Comparison of ENCODE assay signal across 8 cellular contexts in the genomic region with DNA sequence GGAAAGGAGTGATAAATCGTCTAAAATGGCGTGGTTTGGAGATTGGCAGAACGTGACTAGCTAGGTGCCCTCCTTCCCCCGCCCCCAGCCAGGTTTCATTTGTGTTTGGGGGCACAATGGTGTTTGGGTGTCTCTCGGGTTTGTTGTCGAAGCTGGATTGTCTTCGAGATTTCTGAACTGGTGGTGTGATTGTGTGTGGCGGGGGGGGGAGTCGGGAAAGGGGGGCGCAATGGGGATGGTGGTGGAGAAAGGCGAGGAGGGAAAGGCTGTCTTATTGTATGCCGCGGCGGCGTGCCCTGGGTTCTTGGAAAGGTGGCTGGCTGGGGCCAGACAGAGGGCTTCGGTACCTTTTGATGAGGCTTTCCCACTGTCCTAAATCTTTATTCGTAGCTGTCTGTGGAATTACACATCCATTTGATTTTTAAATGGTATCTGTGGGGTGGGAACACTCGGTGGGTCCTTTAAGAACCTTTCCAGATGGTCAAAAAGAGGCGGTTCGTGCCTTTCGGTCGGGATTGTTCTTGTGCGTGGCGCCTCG. TPM values are rescaled to one million over a fixed set of nuclear protein-coding genes. Genes with fewer than 3 reads are reported as not detected.
DNase-seq lines count a peak whose midpoint lies in the region; ATAC-seq and TF ChIP-seq lines count a peak whose summit lies in the region.

No MANE protein-coding gene starts in this region.

- no peak for TF ChIP-seq CTCF in CD8-positive, alpha-beta T cell (IDR thresholded peaks at IDR 0.05)
- TF ChIP-seq CTCF in HFF-Myc (IDR thresholded peaks at IDR 0.05; ENCODE audit: low read depth, low read length, missing control alignments) (no peak), PC-3 (conservative IDR thresholded peaks at IDR 0.05; ENCODE audit: low read depth, low read length) (no peak), lower lobe of right lung (IDR thresholded peaks at IDR 0.05) (no peak), tibial nerve (IDR thresholded peaks at IDR 0.05) (no peak)

- H3K4me2 ChIP-seq in PC-3 (ENCODE audit: low read length): peak overlapping the region; percentile 96

- no peaks in the 10 kb centered on the region for H3F3A ChIP-seq in PC-3 (ENCODE audit: low read length, unreplicated experiment)

- H3K27ac Mint-ChIP-seq in CD8-positive, alpha-beta T cell: peak overlapping the region; percentile 22

- no peaks in the 10 kb centered on the region for H3K9me3 Mint-ChIP-seq in CD8-positive, alpha-beta T cell

- TF ChIP-seq EP300 in tibial nerve (IDR thresholded peaks at IDR 0.05): no peak

- POLR2A ChIA-PET in CD8-positive, alpha-beta T cell (lab: Charles Lee): no interaction called here
- POLR2A ChIA-PET in PC-3 (lab: Charles Lee; ENCODE audit: unreplicated experiment): no interaction called here

- H2AFZ ChIP-seq in PC-3 (ENCODE audit: low read length): peak overlapping the region; percentile 94

- no peak overlapping the region for H3K27ac ChIP-seq in CD8-positive, alpha-beta T cell (ENCODE audit: low read depth, low read length)
- H3K27ac ChIP-seq in PC-3 (ENCODE audit: low read length) (peak overlapping the region; percentile 96), duodenal mucosa (ENCODE audit: low read depth, low read length) (peak overlapping the region; percentile 91), lower lobe of right lung (peak overlapping the region; percentile 94), tibial nerve (peak overlapping the region; percentile 92 to 100 (median 96))

- ATAC-seq in CD8-positive, alpha-beta T cell: no peak
- 0 out of 2 replicates have a peak, but pooled peaks have one; percentile 1 for ATAC-seq in PC-3
- peak in 1 of 2 donors; percentile 28 for ATAC-seq in lower lobe of right lung
- ATAC-seq in HG03469 (IDR thresholded peaks at IDR 0.05; ENCODE audit: unreplicated experiment): no peak
- ATAC-seq in HG02973 (IDR thresholded peaks at IDR 0.05; ENCODE audit: unreplicated experiment): no peak

- no peaks in the 10 kb centered on the region for H3K9me3 ChIP-seq in CD8-positive, alpha-beta T cell (ENCODE audit: low read length)
- no peaks in the 10 kb centered on the region for H3K9me3 ChIP-seq in PC-3 (ENCODE audit: low read length)
- no peaks in the 10 kb centered on the region for H3K9me3 ChIP-seq in duodenal mucosa (ENCODE audit: control insufficient read depth in 1 of 2, low read length in 2 of 2)
- H3K9me3 ChIP-seq in lower lobe of right lung: no peaks in the 10 kb centered on the region
- no peaks in the 10 kb centered on the region for H3K9me3 ChIP-seq in tibial nerve

- H3K36me3 Mint-ChIP-seq in CD8-positive, alpha-beta T cell: no peaks in the 10 kb centered on the region

- no peaks in the 10 kb centered on the region for H3K36me3 ChIP-seq in CD8-positive, alpha-beta T cell (ENCODE audit: insufficient read depth, low read length)
- H3K36me3 ChIP-seq in PC-3 (ENCODE audit: low read depth, low read length) (no peaks in the 10 kb centered on the region), duodenal mucosa (ENCODE audit: control insufficient read depth in 1 of 2, insufficient read depth in 2 of 2, low read length in 2 of 2) (peaks cover 0 to 2% of the 10 kb centered on the region in 2 donors), lower lobe of right lung (no peaks in the 10 kb centered on the region), tibial nerve (no peaks in the 10 kb centered on the region)

- no peaks in the 10 kb centered on the region for H3K9me2 ChIP-seq in PC-3 (replicated peaks; ENCODE audit: low read length)

- H3K27me3 Mint-ChIP-seq in CD8-positive, alpha-beta T cell (ENCODE audit: low read depth): peaks cover 32% of the 10 kb centered on the region

- peak overlapping the region; percentile 100 for H3K9ac ChIP-seq in PC-3 (ENCODE audit: low read length)
- H3K9ac ChIP-seq in duodenal mucosa (ENCODE audit: low read depth in 1 of 2, low read length in 2 of 2): peak overlapping the region; percentile 96 to 98

- peaks cover 12% of the 10 kb centered on the region; the same call in 1 of the 2 replicates for H4K20me1 ChIP-seq in PC-3 (ENCODE audit: low read length)

- no peak overlapping the region for H3K4me3 Mint-ChIP-seq in CD8-positive, alpha-beta T cell

- no peak for TF ChIP-seq POLR2A in tibial nerve (IDR thresholded peaks at IDR 0.05)

- BruUV-seq in PC-3 (replicated peaks; lab: Mats Ljungman, UMichigan): TSS peak; percentile 97

- peaks cover 59% of the 10 kb centered on the region for H3K79me2 ChIP-seq in PC-3 (ENCODE audit: low read length)

- H3K27me3 ChIP-seq in CD8-positive, alpha-beta T cell (ENCODE audit: insufficient read depth, low read length): peaks cover 39% of the 10 kb centered on the region
- H3K27me3 ChIP-seq in PC-3 (ENCODE audit: low read length) (no peaks in the 10 kb centered on the region), duodenal mucosa (ENCODE audit: control insufficient read depth in 1 of 2, insufficient read depth in 2 of 2, low read length in 2 of 2) (peaks cover 0 to 5% of the 10 kb centered on the region in 2 donors), lower lobe of right lung (ENCODE audit: low read depth) (peaks cover 10% of the 10 kb centered on the region), tibial nerve (no peaks in the 10 kb centered on the region)

- 0 to 1% methylated on average over 18 to 24 of the region's 25 CpGs for WGBS in tibial nerve, 2 donors

- no peak for DNase-seq in CD8-positive, alpha-beta T cell
- DNase-seq in HFF-Myc (ENCODE audit: extremely low read depth, low read depth) (no peak), PC-3 (peak; percentile 15), lower lobe of right lung (peak; percentile 56), tibial nerve (ENCODE audit: low spot score in 2 of 2) (peak; percentile 47 to 63)

- peaks cover 5% of the 10 kb centered on the region for H3K4me1 Mint-ChIP-seq in CD8-positive, alpha-beta T cell (ENCODE audit: low read depth)

- peaks cover 41% of the 10 kb centered on the region for H3K4me1 ChIP-seq in CD8-positive, alpha-beta T cell (ENCODE audit: insufficient read depth, low read length)
- H3K4me1 ChIP-seq in PC-3 (ENCODE audit: insufficient read depth, low read length): peaks cover 9% of the 10 kb centered on the region
- peaks cover 7 to 17% of the 10 kb centered on the region in 2 donors for H3K4me1 ChIP-seq in duodenal mucosa (ENCODE audit: control insufficient read depth in 1 of 2, insufficient read depth in 2 of 2, low read length in 2 of 2)
- peaks cover 36% of the 10 kb centered on the region for H3K4me1 ChIP-seq in lower lobe of right lung
- peaks cover 0 to 30% (median 8%) of the 10 kb centered on the region in 4 donors for H3K4me1 ChIP-seq in tibial nerve

- CTCF ChIA-PET in CD8-positive, alpha-beta T cell (lab: Charles Lee): interaction anchor here (0.9 to 2.9 kb wide), 4 partner anchors 9 to 1679 kb away, joined by 3 to 15 read pairs (median 3); no protein-coding TSS in a partner anchor
- CTCF ChIA-PET in PC-3 (lab: Charles Lee): interaction anchor here (0.5 to 1.2 kb wide), 8 partner anchors 21 to 1299 kb away, joined by 3 to 8 read pairs (median 3); no protein-coding TSS in a partner anchor

- intact Hi-C loops in CD8-positive, alpha-beta T cell (cut with DNase I, micrococcal nuclease): loop anchor here (2.0 to 5.0 kb wide), 3 partner anchors 113 to 1771 kb away; partner anchors contain the start of genes FAM229B (in 1 of the 2), HDAC2 (in 1 of the 2) and TUBE1 (in 1 of the 2)
- intact Hi-C loops in PC-3 (cut with micrococcal nuclease) (loop anchor here (1.0 to 10.0 kb wide), 10 partner anchors 293 to 1078 kb away; no protein-coding TSS in a partner anchor), lower lobe of right lung (cut with DNase I) (loop anchor here (5.0 kb wide), 1 partner anchor 551 kb away; no protein-coding TSS in a partner anchor)

- peak overlapping the region; percentile 46 for H3K4me3 ChIP-seq in CD8-positive, alpha-beta T cell (ENCODE audit: low read depth, low read length)
- H3K4me3 ChIP-seq in HFF-Myc (replicated peaks; ENCODE audit: low read depth, low read length) (peak overlapping the region; percentile 69), PC-3 (ENCODE audit: low read length) (peak overlapping the region; percentile 100), duodenal mucosa (ENCODE audit: low read depth in 1 of 2, low read length in 2 of 2) (peak overlapping the region; percentile 95 to 97), lower lobe of right lung (peak overlapping the region; percentile 82), tibial nerve (peak overlapping the region; percentile 64 to 87 (median 72))

RNA-seq across cellular contexts. Expression of gene MARCKS, which starts 1.0 kb away (rescaled TPM):
- total RNA-seq in CD8-positive, alpha-beta T cell: under 1 TPM; 0.35 to 0.50 TPM
- total RNA-seq in PC-3 (2014; rRNA removed): 51.5 and 62.8 TPM in 2 replicates
- 62.1 TPM for total RNA-seq in lower lobe of right lung
- total RNA-seq in tibial nerve: 100 to 1,000 TPM; 103 to 182 (median 156) TPM

Comparison
In these comparisons a context has a peak if more than half of its experiments do, and no peak if none do; other contexts are left out.
1. DNase-seq: peak in PC-3 (single experiment), lower lobe of right lung (single experiment) and tibial nerve (2 of 2); none in CD8-positive, alpha-beta T cell (0 of 7) and HFF-Myc (single experiment).
2. H3K4me3 ChIP-seq: peak in every context shown above with its lines; median percentile 100 in PC-3; 96 in duodenal mucosa; 82 in lower lobe of right lung; 72 in tibial nerve; 69 in HFF-Myc; 46 in CD8-positive, alpha-beta T cell.
3. RNA of gene MARCKS, which starts 1.0 kb away (total RNA-seq): 103 to 182 TPM in tibial nerve, 62.1 TPM in lower lobe of right lung (single experiment) and 51.5 to 62.8 TPM in PC-3; 0.35 to 0.50 TPM in CD8-positive, alpha-beta T cell; every median in the first group is over 10 times any median in the second.